Comparison of ENCODE assay signal across 1 cellular context in genomic region chr7:113918946-113919345, GRCh38.
TF ChIP-seq lines count a peak whose summit lies in the region.

A gene with protein sequence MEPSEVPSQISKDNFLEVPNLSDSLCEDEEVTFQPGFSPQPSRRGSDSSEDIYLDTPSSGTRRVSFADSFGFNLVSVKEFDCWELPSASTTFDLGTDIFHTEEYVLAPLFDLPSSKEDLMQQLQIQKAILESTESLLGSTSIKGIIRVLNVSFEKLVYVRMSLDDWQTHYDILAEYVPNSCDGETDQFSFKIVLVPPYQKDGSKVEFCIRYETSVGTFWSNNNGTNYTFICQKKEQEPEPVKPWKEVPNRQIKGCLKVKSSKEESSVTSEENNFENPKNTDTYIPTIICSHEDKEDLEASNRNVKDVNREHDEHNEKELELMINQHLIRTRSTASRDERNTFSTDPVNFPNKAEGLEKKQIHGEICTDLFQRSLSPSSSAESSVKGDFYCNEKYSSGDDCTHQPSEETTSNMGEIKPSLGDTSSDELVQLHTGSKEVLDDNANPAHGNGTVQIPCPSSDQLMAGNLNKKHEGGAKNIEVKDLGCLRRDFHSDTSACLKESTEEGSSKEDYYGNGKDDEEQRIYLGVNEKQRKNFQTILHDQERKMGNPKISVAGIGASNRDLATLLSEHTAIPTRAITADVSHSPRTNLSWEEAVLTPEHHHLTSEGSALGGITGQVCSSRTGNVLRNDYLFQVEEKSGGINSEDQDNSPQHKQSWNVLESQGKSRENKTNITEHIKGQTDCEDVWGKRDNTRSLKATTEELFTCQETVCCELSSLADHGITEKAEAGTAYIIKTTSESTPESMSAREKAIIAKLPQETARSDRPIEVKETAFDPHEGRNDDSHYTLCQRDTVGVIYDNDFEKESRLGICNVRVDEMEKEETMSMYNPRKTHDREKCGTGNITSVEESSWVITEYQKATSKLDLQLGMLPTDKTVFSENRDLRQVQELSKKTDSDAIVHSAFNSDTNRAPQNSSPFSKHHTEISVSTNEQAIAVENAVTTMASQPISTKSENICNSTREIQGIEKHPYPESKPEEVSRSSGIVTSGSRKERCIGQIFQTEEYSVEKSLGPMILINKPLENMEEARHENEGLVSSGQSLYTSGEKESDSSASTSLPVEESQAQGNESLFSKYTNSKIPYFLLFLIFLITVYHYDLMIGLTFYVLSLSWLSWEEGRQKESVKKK (minus strand): TSS chr7:113919009. CDS start chr7:113918996, 13 bp downstream.

TF ChIP-seq in IMR-90, 13 proteins besides CTCF, POLR2A, EP300 and RAD21:
- no peak for TF ChIP-seq ELK1 (IDR thresholded peaks at IDR 0.05; ENCODE audit: borderline replicate concordance, low read depth, low read length)
